In genomic region chr2:121225681-121226080, GRCh38 we compare ENCODE assay signal across 2 cellular contexts. TPM values are rescaled to one million over a fixed set of nuclear protein-coding genes. Genes with fewer than 3 reads are reported as not detected.
"Had no signal": no experiment of that assay in that cellular context is flagged by ENCODE, and none has a peak within 500 bp of the region (broad histone marks: within the 10 kb centered on the region; RNA-seq: fewer than 3 reads in every experiment).

No MANE protein-coding gene starts in this region.

RNA-seq across cellular contexts. Expression of gene TFCP2L1, which starts 59.3 kb away (rescaled TPM):
- total RNA-seq: HepG2, IMR-90 had no signal
- polyA plus RNA-seq: IMR-90 had no signal
